ENCODE assay signal across 10 cellular contexts in the genomic region with DNA sequence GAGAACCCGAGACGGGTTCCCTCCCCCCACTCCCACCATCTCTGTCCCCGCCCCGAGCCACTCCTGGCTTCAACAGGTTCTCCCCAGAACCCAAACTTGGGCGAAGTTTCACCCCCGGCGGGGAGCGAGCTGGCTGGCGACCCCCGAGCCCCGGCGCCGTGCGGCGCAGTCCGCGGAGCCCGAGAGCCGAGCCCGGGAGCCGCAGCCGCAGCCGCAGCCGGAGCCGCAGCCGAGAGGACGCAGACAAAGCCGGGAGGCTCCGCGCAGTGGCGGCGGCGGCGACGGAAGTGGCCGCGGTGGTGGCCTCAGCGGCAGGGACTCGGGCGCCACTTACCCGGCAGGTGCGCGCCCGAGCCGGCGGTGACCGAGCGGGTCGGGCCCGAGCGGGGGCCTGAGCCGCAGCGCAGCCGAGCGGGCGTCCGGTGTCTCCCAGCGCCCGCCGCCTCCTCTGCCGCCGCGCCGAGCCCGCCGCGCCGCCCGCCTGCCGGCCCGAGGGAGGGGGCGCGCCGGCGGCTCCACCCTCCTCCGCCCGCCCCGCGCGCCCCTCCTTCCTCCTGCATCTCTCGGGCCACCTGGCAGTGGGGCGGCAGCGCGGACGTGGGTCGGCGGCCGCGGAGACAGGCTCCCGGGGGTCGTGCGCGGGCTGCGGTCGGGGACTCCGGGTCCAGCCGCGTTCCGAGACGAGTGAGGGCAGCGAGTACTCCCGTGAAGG. TPM values are rescaled to one million over a fixed set of nuclear protein-coding genes. Genes with fewer than 3 reads are reported as not detected.
A peak's percentile ranks its signal among the peaks of the same experiment; 100 is the strongest.
DNase-seq lines count a peak whose midpoint lies in the region; ATAC-seq and TF ChIP-seq lines count a peak whose summit lies in the region.
"Had no signal": no experiment of that assay in that cellular context is flagged by ENCODE, and none has a peak within 500 bp of the region (broad histone marks: within the 10 kb centered on the region; RNA-seq: fewer than 3 reads in every experiment).

A gene with protein sequence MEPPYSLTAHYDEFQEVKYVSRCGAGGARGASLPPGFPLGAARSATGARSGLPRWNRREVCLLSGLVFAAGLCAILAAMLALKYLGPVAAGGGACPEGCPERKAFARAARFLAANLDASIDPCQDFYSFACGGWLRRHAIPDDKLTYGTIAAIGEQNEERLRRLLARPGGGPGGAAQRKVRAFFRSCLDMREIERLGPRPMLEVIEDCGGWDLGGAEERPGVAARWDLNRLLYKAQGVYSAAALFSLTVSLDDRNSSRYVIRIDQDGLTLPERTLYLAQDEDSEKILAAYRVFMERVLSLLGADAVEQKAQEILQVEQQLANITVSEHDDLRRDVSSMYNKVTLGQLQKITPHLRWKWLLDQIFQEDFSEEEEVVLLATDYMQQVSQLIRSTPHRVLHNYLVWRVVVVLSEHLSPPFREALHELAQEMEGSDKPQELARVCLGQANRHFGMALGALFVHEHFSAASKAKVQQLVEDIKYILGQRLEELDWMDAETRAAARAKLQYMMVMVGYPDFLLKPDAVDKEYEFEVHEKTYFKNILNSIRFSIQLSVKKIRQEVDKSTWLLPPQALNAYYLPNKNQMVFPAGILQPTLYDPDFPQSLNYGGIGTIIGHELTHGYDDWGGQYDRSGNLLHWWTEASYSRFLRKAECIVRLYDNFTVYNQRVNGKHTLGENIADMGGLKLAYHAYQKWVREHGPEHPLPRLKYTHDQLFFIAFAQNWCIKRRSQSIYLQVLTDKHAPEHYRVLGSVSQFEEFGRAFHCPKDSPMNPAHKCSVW (minus strand): TSS at position 450 of the 712 bp plus-strand sequence. CDS start 1,181 bp downstream, outside the sequence.

- H3K36me3 ChIP-seq in Caco-2 (ENCODE audit: control insufficient read depth, insufficient read depth, low read length) (no peaks in the 10 kb centered on the region), IMR-90 (ENCODE audit: control insufficient read depth, insufficient read depth, low read length) (no peaks in the 10 kb centered on the region), osteoblast (ENCODE audit: insufficient read depth, low read length) (no peaks in the 10 kb centered on the region)

- no peak within 1 kb of the TSS for H3K9ac ChIP-seq in IMR-90 (ENCODE audit: low read depth, low read length)

- no peak within 1 kb of the TSS for H2AK9ac ChIP-seq in IMR-90 (replicated peaks; ENCODE audit: low read depth, low read length, poor library complexity)

- peak within 1 kb of the TSS; percentile 47 for H3K4me3 Mint-ChIP-seq in Caco-2 (ENCODE audit: unreplicated experiment)

- no peak within 1 kb of the TSS for H3K23ac ChIP-seq in IMR-90 (ENCODE audit: low read depth, low read length)

- POLR2A ChIA-PET in Caco-2 (lab: Charles Lee), result no interaction called here
- POLR2A ChIA-PET in IMR-90 (lab: Charles Lee; ENCODE audit: unreplicated experiment), result no interaction called here

- no peak for TF ChIP-seq POLR2A in IMR-90 (IDR thresholded peaks at IDR 0.05; ENCODE audit: low read depth, low read length)

- H3K4me2 ChIP-seq in IMR-90 (ENCODE audit: low read depth, low read length) (no peak within 1 kb of the TSS), osteoblast (ENCODE audit: insufficient read depth, low read length) (no peak within 1 kb of the TSS)

- H3K56ac ChIP-seq in IMR-90 (ENCODE audit: extremely low read depth, insufficient read depth, low read length), result no peak within 1 kb of the TSS

- in situ Hi-C loops in IMR-90 (cut with MboI; ENCODE audit: low sequenced_read_pairs), result no loop called here

- no peak within 1 kb of the TSS for H4K5ac ChIP-seq in IMR-90 (ENCODE audit: low read depth, low read length)

- H2BK20ac ChIP-seq in IMR-90 (ENCODE audit: low read depth, low read length), result no peak within 1 kb of the TSS

- no peaks in the 10 kb centered on the region for H3K9me1 ChIP-seq in IMR-90 (ENCODE audit: insufficient read depth, low read length)

- H3K14ac ChIP-seq in IMR-90 (replicated peaks; ENCODE audit: low read depth, low read length), result no peak within 1 kb of the TSS

- no peaks in the 10 kb centered on the region for H3K4me1 Mint-ChIP-seq in Caco-2 (ENCODE audit: low read depth, unreplicated experiment)

- intact Hi-C loops in Caco-2 (cut with micrococcal nuclease; ENCODE audit: unreplicated experiment) (no loop called here), IMR-90 (cut with micrococcal nuclease) (no loop called here)

- peak within 1 kb of the TSS; percentile 41 for H3K4me3 ChIP-seq in Caco-2 (ENCODE audit: low read depth, low read length)
- H3K4me3 ChIP-seq in IMR-90 (ENCODE audit: insufficient read depth, low read depth, low read length), result no peak within 1 kb of the TSS
- peak within 1 kb of the TSS; percentile 45 for H3K4me3 ChIP-seq in coronary artery
- no peak within 1 kb of the TSS for H3K4me3 ChIP-seq in osteoblast (ENCODE audit: insufficient read depth, low read length)

- H3K27me3 Mint-ChIP-seq in Caco-2 (ENCODE audit: insufficient read depth, unreplicated experiment), result no peaks in the 10 kb centered on the region

- H3K79me1 ChIP-seq in IMR-90 (ENCODE audit: low read depth in 1 of 2, low read length in 2 of 2), result no peaks in the 10 kb centered on the region

- no peak within 1 kb of the TSS for H4K8ac ChIP-seq in IMR-90 (ENCODE audit: low read depth in 2 of 2, low read length in 2 of 2)

- no peak within 1 kb of the TSS for H3K4ac ChIP-seq in IMR-90 (ENCODE audit: low read depth, low read length)

- H3K4me1 ChIP-seq in Caco-2 (no peaks in the 10 kb centered on the region), IMR-90 (ENCODE audit: control insufficient read depth, insufficient read depth, low read length) (no peaks in the 10 kb centered on the region; the same call in 1 of the 2 replicates), osteoblast (ENCODE audit: insufficient read depth, low read length) (no peaks in the 10 kb centered on the region)

- no peak within 1 kb of the TSS for H3K27ac Mint-ChIP-seq in Caco-2 (ENCODE audit: unreplicated experiment)

- TF ChIP-seq CTCF in Caco-2 (IDR thresholded peaks at IDR 0.05; ENCODE audit: insufficient read depth in 1 of 2, low read depth in 1 of 2, low read length in 1 of 2, severe bottlenecking in 1 of 2, unreplicated experiment in 1 of 2) (no peak), IMR-90 (conservative IDR thresholded peaks at IDR 0.05; ENCODE audit: low read depth, low read length) (no peak), coronary artery (IDR thresholded peaks at IDR 0.05) (no peak), osteoblast (IDR thresholded peaks at IDR 0.05; ENCODE audit: extremely low read depth, low read depth, low read length) (no peak)

- CTCF ChIA-PET in Caco-2 (lab: Charles Lee), result no interaction called here
- CTCF ChIA-PET in IMR-90 (lab: Yijun Ruan, JAX), result no interaction called here

- WGBS in IMR-90 (ENCODE audit: extremely low coverage in 2 of 2, insufficient read length in 1 of 2), 2 experiments, result 1% methylated on average over 33 of the region's 102 CpGs; no CpG with 5 or more reads in 1 of the 2 experiments

- no peak within 1 kb of the TSS for H4K91ac ChIP-seq in IMR-90 (ENCODE audit: insufficient read depth, low read depth, low read length)

- no peak within 1 kb of the TSS for H2BK120ac ChIP-seq in IMR-90 (ENCODE audit: low read depth, low read length)

- H3K79me2 ChIP-seq in osteoblast (ENCODE audit: insufficient read depth, low read length), result no peaks in the 10 kb centered on the region

- no peaks in the 10 kb centered on the region for H3K9me3 Mint-ChIP-seq in Caco-2 (ENCODE audit: unreplicated experiment)

- DNase-seq in Caco-2, result peak in 1 of 2 experiments; percentile 40
- no peak for DNase-seq in IMR-90
- no peak for DNase-seq in coronary artery (ENCODE audit: low spot score)
- DNase-seq in osteoblast (ENCODE audit: insufficient read length, low spot score, missing footprints), result peak; percentile 82
- no peak for DNase-seq in iPS-NIHi7 (ENCODE audit: extremely low spot score)
- no peak for DNase-seq in NCI-H2029 treated with DMSO at 0.1 percent for 48 hours (lab: John Stamatoyannopoulos, UW)
- DNase-seq: GOT3 had no signal

- dilution Hi-C loops in IMR-90 (cut with HindIII; ENCODE audit: low sequenced_read_pairs, unreplicated experiment), result no loop called here

- H3K27me3 ChIP-seq in Caco-2 (replicated peaks; ENCODE audit: control insufficient read depth, insufficient read depth, low read length) (no peaks in the 10 kb centered on the region), IMR-90 (ENCODE audit: control insufficient read depth, insufficient read depth, low read length) (peaks cover 66% of the 10 kb centered on the region), osteoblast (ENCODE audit: insufficient read depth, low read length) (peaks cover 42% of the 10 kb centered on the region)

- no peak within 1 kb of the TSS for H3K18ac ChIP-seq in IMR-90 (ENCODE audit: low read depth, low read length)

- no TSS peak for BruUV-seq in Caco-2 (replicated peaks; lab: Mats Ljungman, UMichigan)
- no TSS peak for BruUV-seq in IMR-90 (replicated peaks; lab: Mats Ljungman, UMichigan)

- no peak within 1 kb of the TSS for H2BK5ac ChIP-seq in IMR-90 (ENCODE audit: low read depth, low read length, poor library complexity, severe bottlenecking)

- H3K36me3 Mint-ChIP-seq in Caco-2 (ENCODE audit: insufficient read depth, unreplicated experiment), result no peaks in the 10 kb centered on the region

- TF ChIP-seq RAD21 in IMR-90 (IDR thresholded peaks at IDR 0.05; ENCODE audit: low read length), result no peak

- H2AFZ ChIP-seq in IMR-90 (replicated peaks; ENCODE audit: low read length, poor library complexity), result no peak within 1 kb of the TSS
- no peak within 1 kb of the TSS for H2AFZ ChIP-seq in osteoblast (ENCODE audit: low read length)

- H2BK15ac ChIP-seq in IMR-90 (ENCODE audit: low read depth, low read length), result no peak within 1 kb of the TSS

- H3K27ac ChIP-seq in IMR-90 (ENCODE audit: insufficient read depth, low read length) (no peak within 1 kb of the TSS), coronary artery (no peak within 1 kb of the TSS), osteoblast (ENCODE audit: low read depth, low read length) (no peak within 1 kb of the TSS)
- H3K27ac ChIP-seq: epithelial cell of prostate had no signal

- ATAC-seq in IMR-90 (ENCODE audit: low read depth) (peak; percentile 35; the same call in 1 of the 2 replicates), HG03139 (IDR thresholded peaks at IDR 0.05; ENCODE audit: unreplicated experiment) (no peak)

- H3K9me3 ChIP-seq in Caco-2 (no peaks in the 10 kb centered on the region), IMR-90 (ENCODE audit: control insufficient read depth, insufficient read depth, low read length) (no peaks in the 10 kb centered on the region), osteoblast (ENCODE audit: low read depth, low read length) (no peaks in the 10 kb centered on the region)

- H4K20me1 ChIP-seq in IMR-90 (ENCODE audit: insufficient read depth, low read length) (no peaks in the 10 kb centered on the region; the same call in 1 of the 2 replicates), osteoblast (ENCODE audit: insufficient read depth, low read length) (peaks cover 4% of the 10 kb centered on the region)

- H2AK5ac ChIP-seq in IMR-90 (ENCODE audit: low read depth, low read length), result no peak within 1 kb of the TSS

TF ChIP-seq in IMR-90, 13 proteins besides CTCF, POLR2A, EP300 and RAD21 (continues in another document):
- TF ChIP-seq MXI1 (IDR thresholded peaks at IDR 0.05; ENCODE audit: borderline replicate concordance, low read depth, low read length), result no peak

RNA-seq across cellular contexts. Expression of the gene that starts here (rescaled TPM):
- total RNA-seq in Caco-2 (2022), result 6.4 and 8.9 TPM in 2 replicates
- total RNA-seq in IMR-90 (2012; rRNA removed), result not detected in 2 replicates
- polyA plus RNA-seq in IMR-90 (2012; rRNA removed), result not detected in 2 replicates
- polyA plus RNA-seq in IMR-90 (2012; cell fraction: cytosol; rRNA removed), result not detected in 2 replicates
- not detected in 2 replicates for polyA plus RNA-seq in IMR-90 (2012; cell fraction: nucleus; rRNA removed; ENCODE audit: low replicate concordance)
- not detected in 2 replicates for total RNA-seq in osteoblast
- total RNA-seq: RPMI7951 had no signal

Comparison
In these comparisons a context has a peak if more than half of its experiments do, and no peak if none do; other contexts are left out.
1. Peak in ATAC-seq in IMR-90; RNA of the gene not detected or under 1 TPM.
2. Peak in DNase-seq in osteoblast; RNA of the gene not detected or under 1 TPM.
3. H3K4me3 ChIP-seq: peak in Caco-2 (single experiment) and coronary artery (single experiment); none in IMR-90 (single experiment) and osteoblast (single experiment).